10 cellular contexts compared by ENCODE assay signal in genomic region chr11:75565916-75566762, GRCh38. TPM values are rescaled to one million over a fixed set of nuclear protein-coding genes. Genes with fewer than 3 reads are reported as not detected.
DNase-seq lines count a peak whose midpoint lies in the region; ATAC-seq and TF ChIP-seq lines count a peak whose summit lies in the region.
"Had no signal": no experiment of that assay in that cellular context is flagged by ENCODE, and none has a peak within 500 bp of the region (broad histone marks: within the 10 kb centered on the region; RNA-seq: fewer than 3 reads in every experiment).

No MANE protein-coding gene starts in this region.

- peak overlapping the region; percentile 99 for H3K27ac Mint-ChIP-seq in chondrocyte (ENCODE audit: unreplicated experiment)

- intact Hi-C loops in Right ventricle myocardium inferior (cut with DNase I), result no loop called here
- intact Hi-C loops in left ventricle myocardium superior (cut with micrococcal nuclease), result no loop called here

- 95% methylated on average over 42 to 43 of the region's 43 CpGs for WGBS in mesodermal cell (ENCODE audit: insufficient coverage in 2 of 2), 2 experiments
- WGBS in urinary bladder, result 80% methylated on average over 43 of the region's 43 CpGs

- H3K4me3 ChIP-seq in mesodermal cell (ENCODE audit: extremely low read depth, insufficient read depth, low read length, poor library complexity, severe bottlenecking) (no peak overlapping the region), urinary bladder (ENCODE audit: low read depth, low read length) (no peak overlapping the region)

- H3K4me1 Mint-ChIP-seq in chondrocyte (ENCODE audit: low read depth), result peaks cover 54% of the 10 kb centered on the region

- peaks cover 38% of the 10 kb centered on the region for H3K4me1 ChIP-seq in mesodermal cell (ENCODE audit: control insufficient read depth, insufficient read depth, low read length, poor library complexity, severe bottlenecking)
- H3K4me1 ChIP-seq in urinary bladder (ENCODE audit: insufficient read depth), result no peaks in the 10 kb centered on the region

- DNase-seq in Right ventricle myocardium inferior (ENCODE audit: missing footprints) (peak; percentile 62), left ventricle myocardium superior (no peak), chondrocyte (ENCODE audit: low spot score) (no peak), NCI-H2029 (lab: John Stamatoyannopoulos, UW) (no peak)
- DNase-seq: CD4-positive, alpha-beta memory T cell had no signal

- H3K4me3 Mint-ChIP-seq in chondrocyte (ENCODE audit: unreplicated experiment), result peak overlapping the region; percentile 99
- H3K4me3 Mint-ChIP-seq: CD4-positive, alpha-beta memory T cell had no signal

- H3K36me3 Mint-ChIP-seq in chondrocyte (ENCODE audit: low read depth), result peaks cover 41% of the 10 kb centered on the region

- H3K36me3 ChIP-seq in mesodermal cell (ENCODE audit: control insufficient read depth, insufficient read depth, low read length), result peaks cover 77% of the 10 kb centered on the region
- peaks cover 11% of the 10 kb centered on the region for H3K36me3 ChIP-seq in urinary bladder (ENCODE audit: insufficient read depth)

- no peaks in the 10 kb centered on the region for H3K9me3 Mint-ChIP-seq in chondrocyte (ENCODE audit: low read depth)
- H3K9me3 Mint-ChIP-seq: CD4-positive, alpha-beta memory T cell had no signal

- ATAC-seq in Right ventricle myocardium inferior, result no peak
- ATAC-seq in left ventricle myocardium superior, result no peak
- no peak for ATAC-seq in GM18907 (IDR thresholded peaks at IDR 0.05; ENCODE audit: unreplicated experiment)
- ATAC-seq in HG03521 (IDR thresholded peaks at IDR 0.05; ENCODE audit: unreplicated experiment), result no peak

- no peaks in the 10 kb centered on the region for H3K27me3 Mint-ChIP-seq in chondrocyte (ENCODE audit: low read depth)
- H3K27me3 Mint-ChIP-seq: CD4-positive, alpha-beta memory T cell had no signal

- peak overlapping the region; percentile 97 for H3K27ac ChIP-seq in mesodermal cell (ENCODE audit: low read depth, low read length, severe bottlenecking)
- peak overlapping the region; percentile 54 for H3K27ac ChIP-seq in urinary bladder (ENCODE audit: low read depth)

- no peaks in the 10 kb centered on the region for H3K9me3 ChIP-seq in mesodermal cell (ENCODE audit: control insufficient read depth, low read length)
- H3K9me3 ChIP-seq: left lung had no signal

- no peak for TF ChIP-seq CTCF in chondrocyte (IDR thresholded peaks at IDR 0.05)

RNA-seq across cellular contexts. Expression of gene SERPINH1, which starts 4.1 kb away (rescaled TPM):
- 65.8 TPM for total RNA-seq in Right ventricle myocardium inferior
- total RNA-seq in left ventricle myocardium superior, result 58.5 TPM
- total RNA-seq in chondrocyte, result 1,000 to 1,204 TPM (median 1,170 TPM) in 3 replicates
- 1,319 TPM for polyA plus RNA-seq in mesodermal cell (2013, experiment 1 of 2)
- polyA plus RNA-seq in mesodermal cell (2013, experiment 2 of 2), result 1,058 TPM
- total RNA-seq in urinary bladder, result 489 TPM
- polyA plus RNA-seq in urinary bladder, result 217 TPM

RNA-seq across cellular contexts. Expression of gene GDPD5, which starts 40.4 kb away (rescaled TPM):
- total RNA-seq in Right ventricle myocardium inferior (7.7 TPM), left ventricle myocardium superior (8.4 TPM), chondrocyte (8.9 to 12.6 TPM (median 11.3 TPM) in 3 replicates), urinary bladder (8.7 TPM)
- 27.2 TPM for polyA plus RNA-seq in mesodermal cell (2013, experiment 1 of 2)
- polyA plus RNA-seq in mesodermal cell (2013, experiment 2 of 2), result 15.6 TPM
- 17.9 TPM for polyA plus RNA-seq in urinary bladder
